Comparison of ENCODE assay signal across 17 cellular contexts in genomic region chr5:100518377-100518776, GRCh38.
"Had no signal": no experiment of that assay in that cellular context is flagged by ENCODE, and none has a peak within 500 bp of the region (broad histone marks: within the 10 kb centered on the region; RNA-seq: fewer than 3 reads in every experiment).

No MANE protein-coding gene starts in this region.

- H3K27ac ChIP-seq: body of pancreas, hepatocyte, lower lobe of right lung had no signal

- H3K4me2 ChIP-seq: hepatocyte had no signal

- H3K27me3 ChIP-seq: body of pancreas, hepatocyte had no signal

- H2AFZ ChIP-seq: hepatocyte had no signal

- H3K4me1 ChIP-seq: body of pancreas, lower lobe of right lung had no signal

- ATAC-seq: activated CD8-positive, alpha-beta T cell treated with anti-CD3 and anti-CD28 coated beads, Interleukin-2, amount 10 ng/mL, durations not matched to agents 7 days and 5 days; activated T-cell treated with anti-CD3 and anti-CD28 coated beads, Interleukin-2, amount 50 U/mL, for 4 hours; body of pancreas; effector memory CD8-positive, alpha-beta T cell; natural killer cell had no signal

- FAIRE-seq: urothelium cell line had no signal

- DNase-seq: activated CD4-positive, alpha-beta T cell treated with anti-CD3 and anti-CD28 coated beads, Interleukin-2, amount 10 ng/mL, durations not matched to agents 7 days and 5 days; activated CD8-positive, alpha-beta T cell treated with anti-CD3 and anti-CD28 coated beads, Interleukin-2, amount 10 ng/mL, durations not matched to agents 7 days and 5 days; activated naive CD4-positive, alpha-beta T cell treated with anti-CD3 and anti-CD28 coated beads for 36 hours; activated T-cell treated with anti-CD3 and anti-CD28 coated beads, Interleukin-2, amount 50 U/mL, for 4 hours; body of pancreas; caudate nucleus; effector memory CD8-positive, alpha-beta T cell; islet precursor cell; lower lobe of right lung; natural killer cell; retina; stimulated activated CD4-positive, alpha-beta T cell treated with anti-CD3 and anti-CD28 coated beads, Interleukin-12 subunit alpha, Interleukin-12 subunit beta, amount 100 ng/mL, for 4 hours; stimulated activated CD4-positive, alpha-beta T cell treated with anti-CD3 and anti-CD28 coated beads, Interleukin-1b, Interleukin-23, amount 100 ng/mL, for 48 hours; stimulated activated CD8-positive, alpha-beta memory T cell treated with anti-CD3 and anti-CD28 coated beads, Interleukin-4, amount 100 ng/mL, for 48 hours; stimulated activated naive CD4-positive, alpha-beta T cell had no signal

- H3K36me3 ChIP-seq: lower lobe of right lung had no signal

- H3K79me2 ChIP-seq: hepatocyte had no signal

- H3K4me3 ChIP-seq: body of pancreas, hepatocyte, lower lobe of right lung had no signal
